ENCODE assay signal across 11 cellular contexts in the genomic region with DNA sequence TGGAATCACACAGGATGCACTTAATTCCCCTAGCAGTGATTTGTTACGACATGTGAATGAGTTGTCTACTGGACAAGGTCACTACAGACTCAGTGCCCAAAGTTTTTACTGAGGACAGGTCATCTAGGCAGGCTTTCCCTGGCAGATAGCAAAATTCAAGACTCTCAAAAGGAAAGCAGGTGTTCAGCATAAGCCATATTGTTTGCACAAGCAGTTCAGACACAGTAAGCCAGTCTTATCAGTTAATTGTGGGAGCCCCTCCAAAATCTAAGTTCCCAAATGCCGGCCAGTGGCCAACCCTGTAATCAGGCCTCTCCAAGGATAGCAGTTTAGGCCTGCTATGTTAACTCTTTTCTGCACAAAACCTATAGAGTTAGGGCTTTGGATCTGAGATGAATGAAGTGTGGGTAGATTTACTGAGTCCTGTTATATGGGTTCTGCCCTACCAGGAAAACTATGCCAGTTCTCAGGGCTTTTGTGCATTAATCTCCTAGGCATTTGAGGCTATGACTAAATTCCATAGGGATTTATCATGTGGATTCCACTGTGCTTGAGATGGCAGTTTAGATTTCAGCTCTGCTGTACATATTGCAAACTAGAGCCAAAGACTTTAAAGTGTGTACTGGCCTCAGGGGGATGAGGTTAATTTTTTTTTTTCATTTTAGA. TPM values are rescaled to one million over a fixed set of nuclear protein-coding genes. Genes with fewer than 3 reads are reported as not detected.
DNase-seq lines count a peak whose midpoint lies in the region; ATAC-seq, FAIRE-seq and TF ChIP-seq lines count a peak whose summit lies in the region.
"Had no signal": no experiment of that assay in that cellular context is flagged by ENCODE, and none has a peak within 500 bp of the region (broad histone marks: within the 10 kb centered on the region; RNA-seq: fewer than 3 reads in every experiment).

No MANE protein-coding gene starts in this region.

- no peaks in the 10 kb centered on the region for H3K27me3 ChIP-seq in MG63
- H3K27me3 ChIP-seq in bronchial epithelial cell (ENCODE audit: control insufficient read depth, insufficient read depth, low read length): no peaks in the 10 kb centered on the region

- H3K4me3 ChIP-seq in MG63 (no peak overlapping the region), bronchial epithelial cell (ENCODE audit: low read depth, low read length) (no peak overlapping the region)
- H3K4me3 ChIP-seq: mucosa of descending colon had no signal

- DNase-seq in AG08395 (ENCODE audit: low spot score) (peak; percentile 88), MG63 (peak; percentile 47), bronchial epithelial cell (ENCODE audit: low read depth) (peak; percentile 91), kidney tubule cell (ENCODE audit: low spot score) (peak; percentile 81), nucleus accumbens (lab: John Stamatoyannopoulos, UW) (no peak), GM19240 (ENCODE audit: insufficient read length, low spot score) (no peak), activated T-cell treated with anti-CD3 and anti-CD28 coated beads for 4 hours (no peak)
- DNase-seq: Karpas-422, mucosa of descending colon had no signal

- no peaks in the 10 kb centered on the region for H3K9me3 ChIP-seq in MG63
- H3K9me3 ChIP-seq: mucosa of descending colon had no signal

- H3K36me3 ChIP-seq in MG63: peaks cover 36% of the 10 kb centered on the region
- H3K36me3 ChIP-seq in bronchial epithelial cell (ENCODE audit: control insufficient read depth, insufficient read depth, low read length): peaks cover 3% of the 10 kb centered on the region

- ATAC-seq in HG02885 (IDR thresholded peaks at IDR 0.05; ENCODE audit: poor library complexity, unreplicated experiment): no peak
- ATAC-seq: activated T-helper 17 cell treated with anti-CD3 and anti-CD28 coated beads, Interleukin-2, amount 50 U/mL, for 72 hours; mucosa of descending colon had no signal

- TF ChIP-seq CTCF in bronchial epithelial cell (IDR thresholded peaks at IDR 0.05; ENCODE audit: insufficient read depth, low read length, severe bottlenecking): no peak

- no peak for FAIRE-seq in bronchial epithelial cell (lab: Jason Lieb, UNC)

RNA-seq across cellular contexts. Expression of a gene that starts 4.8 kb away (rescaled TPM):
- total RNA-seq in MG63 (2014; rRNA removed; shearing (Covaris generic); ENCODE audit: low replicate concordance): 28.1 and 32.5 TPM in 2 replicates
- 65.6 and 87.6 TPM in 2 replicates for total RNA-seq in bronchial epithelial cell

RNA-seq across cellular contexts. Expression of a gene that starts 6.3 kb away (rescaled TPM):
- total RNA-seq in MG63 (2014; rRNA removed; shearing (Covaris generic); ENCODE audit: low replicate concordance): 7.3 and 8.1 TPM in 2 replicates
- total RNA-seq in bronchial epithelial cell: 1.7 and 1.8 TPM in 2 replicates

Comparison
In these comparisons a context has a peak if more than half of its experiments do, and no peak if none do; other contexts are left out.
1. DNase-seq: peak in AG08395 (single experiment), MG63 (single experiment), bronchial epithelial cell (single experiment) and kidney tubule cell (single experiment); none in nucleus accumbens (0 of 56), GM19240 (single experiment) and activated T-cell treated with anti-CD3 and anti-CD28 coated beads for 4 hours (single experiment).